Comparison of ENCODE assay signal across 9 cellular contexts in genomic region chr10:78215645-78216044, GRCh38.
DNase-seq lines count a peak whose midpoint lies in the region; ATAC-seq and TF ChIP-seq lines count a peak whose summit lies in the region.
"Had no signal": no experiment of that assay in that cellular context is flagged by ENCODE, and none has a peak within 500 bp of the region (broad histone marks: within the 10 kb centered on the region; RNA-seq: fewer than 3 reads in every experiment).

No MANE protein-coding gene starts in this region.

- H3K27me3 Mint-ChIP-seq in stimulated activated naive B cell treated with anti-CD40 and anti-IgM and Interleukin-4, amounts not matched to agents 10 μg/mL and 1 μg/mL and 100 μg/mL, for 72 hours, result peaks cover 45 to 46% of the 10 kb centered on the region in 2 donors

- H3K27ac Mint-ChIP-seq in stimulated activated naive B cell treated with anti-CD40 and anti-IgM and Interleukin-4, amounts not matched to agents 10 μg/mL and 1 μg/mL and 100 μg/mL, for 72 hours, result peak overlapping the region; percentile 2

- ATAC-seq in HG03378 (IDR thresholded peaks at IDR 0.05; ENCODE audit: unreplicated experiment), result peak; percentile 58
- ATAC-seq in stimulated activated naive B cell treated with anti-CD40 and anti-IgM and Interleukin-4, amounts not matched to agents 10 μg/mL and 1 μg/mL and 100 μg/mL, for 72 hours (replicated peaks), result peak; percentile 75 to 79
- no peak for ATAC-seq in GM19395 (IDR thresholded peaks at IDR 0.05; ENCODE audit: unreplicated experiment)
- ATAC-seq in GM21528 (IDR thresholded peaks at IDR 0.05; ENCODE audit: low FRiP score, unreplicated experiment), result no peak
- ATAC-seq: activated CD4-positive, CD25-positive, alpha-beta regulatory T cell treated with anti-CD3 and anti-CD28 coated beads, Interleukin-2, amount 50 U/mL, for 24 hours had no signal

- H3K36me3 Mint-ChIP-seq in stimulated activated naive B cell treated with anti-CD40 and anti-IgM and Interleukin-4, amounts not matched to agents 10 μg/mL and 1 μg/mL and 100 μg/mL, for 72 hours, result no peaks in the 10 kb centered on the region

- H3K4me3 Mint-ChIP-seq in stimulated activated naive B cell treated with anti-CD40 and anti-IgM and Interleukin-4, amounts not matched to agents 10 μg/mL and 1 μg/mL and 100 μg/mL, for 72 hours, result no peak overlapping the region

- H3K9me3 ChIP-seq in adipocyte (ENCODE audit: control insufficient read depth, low read length) (no peaks in the 10 kb centered on the region), right atrium auricular region (no peaks in the 10 kb centered on the region)

- peak overlapping the region; percentile 78 for H3K9ac ChIP-seq in adipocyte (ENCODE audit: low read length)

- peaks cover 19 to 38% of the 10 kb centered on the region in 2 donors for H3K4me1 Mint-ChIP-seq in stimulated activated naive B cell treated with anti-CD40 and anti-IgM and Interleukin-4, amounts not matched to agents 10 μg/mL and 1 μg/mL and 100 μg/mL, for 72 hours

- TF ChIP-seq CTCF in right atrium auricular region (IDR thresholded peaks at IDR 0.05), result no peak

- peak overlapping the region; percentile 37 to 59 for H3K27ac ChIP-seq in right atrium auricular region

- peaks cover 6% of the 10 kb centered on the region in 2 donors for H3K9me3 Mint-ChIP-seq in stimulated activated naive B cell treated with anti-CD40 and anti-IgM and Interleukin-4, amounts not matched to agents 10 μg/mL and 1 μg/mL and 100 μg/mL, for 72 hours

- H3K4me3 ChIP-seq in adipocyte (ENCODE audit: low read length) (peak overlapping the region; percentile 31), right atrium auricular region (no peak overlapping the region)

- H3K36me3 ChIP-seq in adipocyte (ENCODE audit: control insufficient read depth, insufficient read depth, low read length, severe bottlenecking) (no peaks in the 10 kb centered on the region), right atrium auricular region (no peaks in the 10 kb centered on the region)

- DNase-seq in adipocyte (ENCODE audit: low read depth) (peak; percentile 54), right atrium auricular region (ENCODE audit: low spot score) (peak; percentile 89), NCI-H524 treated with DMSO at 0.1 percent for 48 hours (lab: John Stamatoyannopoulos, UW) (no peak), COLO829 (ENCODE audit: low spot score) (no peak)
- DNase-seq in stimulated activated naive B cell treated with anti-CD40 and anti-IgM and Interleukin-4, amounts not matched to agents 10 μg/mL and 1 μg/mL and 100 μg/mL, for 72 hours, result peak; percentile 21

- no peaks in the 10 kb centered on the region for H3K27me3 ChIP-seq in adipocyte (replicated peaks; ENCODE audit: control insufficient read depth, insufficient read depth, low read length)
- no peaks in the 10 kb centered on the region for H3K27me3 ChIP-seq in right atrium auricular region

- H3K4me1 ChIP-seq in adipocyte (ENCODE audit: control insufficient read depth, insufficient read depth, low read length) (peaks cover 34% of the 10 kb centered on the region), right atrium auricular region (peaks cover 0 to 47% of the 10 kb centered on the region in 2 donors)

Comparison
In these comparisons a context has a peak if more than half of its experiments do, and no peak if none do; other contexts are left out.
1. ATAC-seq: peak in HG03378 (single experiment) and stimulated activated naive B cell treated with anti-CD40 and anti-IgM and Interleukin-4, amounts not matched to agents 10 μg/mL and 1 μg/mL and 100 μg/mL, for 72 hours (2 of 2); none in GM19395 (single experiment) and GM21528 (single experiment).
2. DNase-seq: peak in adipocyte (single experiment), right atrium auricular region (single experiment) and stimulated activated naive B cell treated with anti-CD40 and anti-IgM and Interleukin-4, amounts not matched to agents 10 μg/mL and 1 μg/mL and 100 μg/mL, for 72 hours (single experiment); none in NCI-H524 treated with DMSO at 0.1 percent for 48 hours (single experiment) and COLO829 (single experiment).